In the genomic region with DNA sequence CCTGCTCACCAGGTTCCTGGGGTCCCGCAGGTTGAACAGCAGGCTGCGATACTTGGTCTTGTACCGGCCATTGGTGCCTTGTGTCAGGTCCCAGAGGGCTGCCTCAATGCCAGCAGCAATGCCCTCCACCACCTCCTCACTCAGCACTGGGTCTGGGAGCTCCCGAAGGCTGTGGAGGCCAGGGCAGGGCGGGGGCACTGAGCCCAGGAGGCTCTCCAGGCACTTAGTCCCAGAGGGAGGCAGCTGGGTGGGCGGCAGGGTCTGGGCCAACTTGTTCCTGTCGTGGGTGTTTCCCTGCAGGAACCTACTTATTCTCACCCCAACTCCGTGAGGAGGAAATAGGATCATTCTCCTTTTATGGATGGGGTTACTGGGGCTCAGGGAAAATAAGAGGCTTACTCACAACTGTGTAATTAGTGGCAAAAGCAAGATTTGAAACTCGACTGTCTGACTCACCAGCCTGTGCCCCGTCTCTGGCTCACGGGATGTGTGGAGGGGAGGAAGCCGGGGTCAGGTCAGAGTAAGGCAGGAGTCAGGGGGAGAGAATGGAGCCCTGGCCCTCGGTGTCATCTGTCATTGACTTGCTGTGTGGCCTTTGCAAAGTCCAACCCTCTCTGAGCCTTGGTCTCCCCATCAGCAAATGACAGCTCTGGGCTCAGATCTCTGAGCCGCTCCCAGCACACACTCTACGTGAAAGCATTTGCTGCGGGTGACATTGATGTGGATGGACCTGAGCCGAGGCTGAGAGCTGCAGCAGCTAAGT, we compare ENCODE assay signal across 9 cellular contexts. TPM values are rescaled to one million over a fixed set of nuclear protein-coding genes. Genes with fewer than 3 reads are reported as not detected.
DNase-seq lines count a peak whose midpoint lies in the region; ATAC-seq and TF ChIP-seq lines count a peak whose summit lies in the region.
"Had no signal": no experiment of that assay in that cellular context is flagged by ENCODE, and none has a peak within 500 bp of the region (broad histone marks: within the 10 kb centered on the region; RNA-seq: fewer than 3 reads in every experiment).

No MANE protein-coding gene starts in this region.

- TF ChIP-seq CTCF in AG04450 (IDR thresholded peaks at IDR 0.05; ENCODE audit: low read depth, low read length) (no peak), lower lobe of right lung (IDR thresholded peaks at IDR 0.05) (no peak), esophagus squamous epithelium (IDR thresholded peaks at IDR 0.05) (no peak), thyroid gland (IDR thresholded peaks at IDR 0.05) (no peak)

- peak; percentile 64 to 67 for ATAC-seq in lower lobe of right lung
- ATAC-seq in GM19452 (IDR thresholded peaks at IDR 0.05; ENCODE audit: unreplicated experiment) = no peak

- H3K4me1 ChIP-seq in lower lobe of right lung = no peaks in the 10 kb centered on the region
- peaks cover 8 to 19% (median 13%) of the 10 kb centered on the region in 3 donors for H3K4me1 ChIP-seq in esophagus squamous epithelium
- H3K4me1 ChIP-seq in thyroid gland = no peaks in the 10 kb centered on the region

- peak overlapping the region; percentile 88 for H3K4me3 ChIP-seq in AG04450 (ENCODE audit: low read depth, low read length)
- peak overlapping the region; percentile 9 for H3K4me3 ChIP-seq in lower lobe of right lung
- peak overlapping the region in 1 of 4 donors; percentile 21 for H3K4me3 ChIP-seq in esophagus squamous epithelium
- H3K4me3 ChIP-seq in thyroid gland (replicated peaks in 1 of 3) = no peak overlapping the region

- H3K9me3 ChIP-seq in AG04450 (ENCODE audit: control insufficient read depth, insufficient read depth, low read length) = no peaks in the 10 kb centered on the region; the same call in 1 of the 2 replicates
- no peaks in the 10 kb centered on the region for H3K9me3 ChIP-seq in lower lobe of right lung
- no peaks in the 10 kb centered on the region for H3K9me3 ChIP-seq in esophagus squamous epithelium
- H3K9me3 ChIP-seq in thyroid gland = no peaks in the 10 kb centered on the region

- CTCF ChIA-PET in AG04450 (lab: Charles Lee) = interaction anchor here (0.7 to 2.5 kb wide), 10 partner anchors 9 to 265 kb away, joined by 3 to 16 read pairs (median 4); a partner anchor contains a TSS

- DNase-seq in AG04450 (ENCODE audit: low read depth, low spot score) (peak; percentile 75), HCEC 1CT (peak; percentile 97), amniotic epithelial cell (ENCODE audit: low read depth) (peak; percentile 91), lower lobe of right lung (peak; percentile 69), esophagus squamous epithelium (lab: John Stamatoyannopoulos, UW) (no peak), thyroid gland (no peak), NCI-H2029 treated with DMSO at 0.1 percent for 48 hours (lab: John Stamatoyannopoulos, UW) (no peak)

- no peaks in the 10 kb centered on the region for H3K27me3 ChIP-seq in AG04450 (ENCODE audit: control insufficient read depth, insufficient read depth, low read length)
- H3K27me3 ChIP-seq in lower lobe of right lung (ENCODE audit: low read depth) = peaks cover 4% of the 10 kb centered on the region
- peaks cover 0 to 23% (median 0%) of the 10 kb centered on the region in 4 donors for H3K27me3 ChIP-seq in esophagus squamous epithelium
- no peaks in the 10 kb centered on the region for H3K27me3 ChIP-seq in thyroid gland

- POLR2A ChIA-PET in AG04450 (lab: Yijun Ruan, JAX) = interaction anchor here (0.6 to 3.0 kb wide), 9 partner anchors 10 to 508 kb away, joined by 3 to 14 read pairs (median 4); a partner anchor contains a TSS

- intact Hi-C loops in lower lobe of right lung (cut with DNase I) = no loop called here
- intact Hi-C loops in esophagus squamous epithelium (cut with DNase I) = no loop called here
- intact Hi-C loops in thyroid gland (cut with DNase I) = loop anchor here (10.0 kb wide), 2 partner anchors 234 to 404 kb away; no protein-coding TSS in a partner anchor

- TF ChIP-seq POLR2A in esophagus squamous epithelium (IDR thresholded peaks at IDR 0.05) (no peak), thyroid gland (IDR thresholded peaks at IDR 0.05) (no peak)

- H3K27ac ChIP-seq in AG04450 (ENCODE audit: low read depth, low read length) = peak overlapping the region; percentile 97
- no peak overlapping the region for H3K27ac ChIP-seq in lower lobe of right lung
- H3K27ac ChIP-seq in esophagus squamous epithelium = no peak overlapping the region
- H3K27ac ChIP-seq in thyroid gland = no peak overlapping the region
- H3K27ac ChIP-seq: KMS-11 had no signal

- WGBS in esophagus squamous epithelium, 2 donors = 12 to 21% methylated on average over 7 to 9 of the region's 17 CpGs
- WGBS in thyroid gland, 2 donors = 44 to 65% methylated on average over 10 to 17 of the region's 17 CpGs

- H3K36me3 ChIP-seq in lower lobe of right lung (no peaks in the 10 kb centered on the region), esophagus squamous epithelium (no peaks in the 10 kb centered on the region), thyroid gland (no peaks in the 10 kb centered on the region)

RNA-seq across cellular contexts. Expression of a gene that starts 17.2 kb away (rescaled TPM):
- 78.8 and 98.5 TPM in 2 replicates for polyA plus RNA-seq in AG04450 (2011; rRNA removed)
- polyA minus RNA-seq in AG04450 (2011; rRNA and poly(A)+ RNA removed) = 62.9 and 89.1 TPM in 2 replicates
- total RNA-seq in lower lobe of right lung (21.6 TPM), esophagus squamous epithelium (under 1 TPM in 3 of 4 donors, not detected in 1; 0.18 to 0.40 (median 0.38) TPM), thyroid gland (1 to 10 TPM in 1 of 4 donors, under 1 TPM in 2, not detected in 1; 0.22 to 1.6 (median 0.96) TPM)

RNA-seq across cellular contexts. Expression of a gene that starts 34.5 kb away (rescaled TPM):
- polyA plus RNA-seq in AG04450 (2011; rRNA removed) = 5.4 and 7.2 TPM in 2 replicates
- 6.6 and 7.8 TPM in 2 replicates for polyA minus RNA-seq in AG04450 (2011; rRNA and poly(A)+ RNA removed)
- 1.1 TPM for total RNA-seq in lower lobe of right lung
- total RNA-seq in esophagus squamous epithelium = 1 to 10 TPM in 2 of 4 donors, under 1 TPM in 2; 0.18 to 2.1 (median 0.86) TPM
- total RNA-seq in thyroid gland = 10 to 100 TPM in 2 of 4 donors, 1 to 10 TPM in 2; 2.4 to 14.3 (median 9.8) TPM

Comparison
In these comparisons a context has a peak if more than half of its experiments do, and no peak if none do; other contexts are left out.
1. DNase-seq: peak in AG04450 (single experiment), HCEC 1CT (single experiment), amniotic epithelial cell (single experiment) and lower lobe of right lung (single experiment); none in esophagus squamous epithelium (single experiment), thyroid gland (0 of 2) and NCI-H2029 treated with DMSO at 0.1 percent for 48 hours (single experiment).
2. H3K4me3 ChIP-seq: peak in AG04450 (single experiment) and lower lobe of right lung (single experiment); none in thyroid gland (0 of 3).